Comparison of ENCODE assay signal across 1 cellular context in the genomic region with DNA sequence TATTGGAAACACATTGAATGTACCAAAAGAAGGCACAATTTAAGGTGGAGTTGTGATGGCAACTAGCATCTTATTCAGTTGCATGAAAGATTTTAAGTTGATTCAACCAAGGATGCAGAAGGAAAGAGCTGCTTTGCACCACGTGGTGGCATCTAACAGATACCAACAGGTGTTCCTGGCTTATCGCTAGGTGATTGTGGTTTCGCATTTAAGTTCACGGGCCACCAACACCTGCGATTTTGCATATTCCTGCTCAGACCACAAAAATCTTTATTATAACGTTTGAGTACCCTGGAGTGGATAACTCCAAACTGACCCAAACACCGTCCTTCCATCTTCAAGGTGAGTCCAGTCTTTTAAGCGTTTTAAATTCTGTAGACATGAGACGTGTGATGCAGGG.
TF ChIP-seq lines count a peak whose summit lies in the region.

No MANE protein-coding gene starts in this region.

TF ChIP-seq in GM12878, 131 proteins besides CTCF, POLR2A, EP300 and RAD21 (continued from another document):
- TF ChIP-seq, protein P1, sequence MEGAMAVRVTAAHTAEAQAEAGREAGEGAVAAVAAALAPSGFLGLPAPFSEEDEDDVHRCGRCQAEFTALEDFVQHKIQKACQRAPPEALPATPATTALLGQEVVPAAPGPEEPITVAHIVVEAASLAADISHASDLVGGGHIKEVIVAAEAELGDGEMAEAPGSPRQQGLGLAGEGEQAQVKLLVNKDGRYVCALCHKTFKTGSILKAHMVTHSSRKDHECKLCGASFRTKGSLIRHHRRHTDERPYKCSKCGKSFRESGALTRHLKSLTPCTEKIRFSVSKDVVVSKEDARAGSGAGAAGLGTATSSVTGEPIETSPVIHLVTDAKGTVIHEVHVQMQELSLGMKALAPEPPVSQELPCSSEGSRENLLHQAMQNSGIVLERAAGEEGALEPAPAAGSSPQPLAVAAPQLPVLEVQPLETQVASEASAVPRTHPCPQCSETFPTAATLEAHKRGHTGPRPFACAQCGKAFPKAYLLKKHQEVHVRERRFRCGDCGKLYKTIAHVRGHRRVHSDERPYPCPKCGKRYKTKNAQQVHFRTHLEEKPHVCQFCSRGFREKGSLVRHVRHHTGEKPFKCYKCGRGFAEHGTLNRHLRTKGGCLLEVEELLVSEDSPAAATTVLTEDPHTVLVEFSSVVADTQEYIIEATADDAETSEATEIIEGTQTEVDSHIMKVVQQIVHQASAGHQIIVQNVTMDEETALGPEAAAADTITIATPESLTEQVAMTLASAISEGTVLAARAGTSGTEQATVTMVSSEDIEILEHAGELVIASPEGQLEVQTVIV (IDR thresholded peaks at IDR 0.05; ENCODE audit: borderline replicate concordance, partially characterized antibody), result no peak
- TF ChIP-seq, protein P2, sequence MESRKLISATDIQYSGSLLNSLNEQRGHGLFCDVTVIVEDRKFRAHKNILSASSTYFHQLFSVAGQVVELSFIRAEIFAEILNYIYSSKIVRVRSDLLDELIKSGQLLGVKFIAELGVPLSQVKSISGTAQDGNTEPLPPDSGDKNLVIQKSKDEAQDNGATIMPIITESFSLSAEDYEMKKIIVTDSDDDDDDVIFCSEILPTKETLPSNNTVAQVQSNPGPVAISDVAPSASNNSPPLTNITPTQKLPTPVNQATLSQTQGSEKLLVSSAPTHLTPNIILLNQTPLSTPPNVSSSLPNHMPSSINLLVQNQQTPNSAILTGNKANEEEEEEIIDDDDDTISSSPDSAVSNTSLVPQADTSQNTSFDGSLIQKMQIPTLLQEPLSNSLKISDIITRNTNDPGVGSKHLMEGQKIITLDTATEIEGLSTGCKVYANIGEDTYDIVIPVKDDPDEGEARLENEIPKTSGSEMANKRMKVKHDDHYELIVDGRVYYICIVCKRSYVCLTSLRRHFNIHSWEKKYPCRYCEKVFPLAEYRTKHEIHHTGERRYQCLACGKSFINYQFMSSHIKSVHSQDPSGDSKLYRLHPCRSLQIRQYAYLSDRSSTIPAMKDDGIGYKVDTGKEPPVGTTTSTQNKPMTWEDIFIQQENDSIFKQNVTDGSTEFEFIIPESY (IDR thresholded peaks at IDR 0.05), result no peak
- no peak for TF ChIP-seq RCOR1 (conservative IDR thresholded peaks at IDR 0.05; ENCODE audit: low read depth, low read length)
- TF ChIP-seq SIN3A (IDR thresholded peaks at IDR 0.05; ENCODE audit: low read depth, low read length), result no peak
- TF ChIP-seq ZBED1 (IDR thresholded peaks at IDR 0.05; ENCODE audit: borderline replicate concordance), result no peak
- peak; percentile 90 for TF ChIP-seq TCF12 (IDR thresholded peaks at IDR 0.05; ENCODE audit: low read depth, low read length)
- TF ChIP-seq, protein P3, sequence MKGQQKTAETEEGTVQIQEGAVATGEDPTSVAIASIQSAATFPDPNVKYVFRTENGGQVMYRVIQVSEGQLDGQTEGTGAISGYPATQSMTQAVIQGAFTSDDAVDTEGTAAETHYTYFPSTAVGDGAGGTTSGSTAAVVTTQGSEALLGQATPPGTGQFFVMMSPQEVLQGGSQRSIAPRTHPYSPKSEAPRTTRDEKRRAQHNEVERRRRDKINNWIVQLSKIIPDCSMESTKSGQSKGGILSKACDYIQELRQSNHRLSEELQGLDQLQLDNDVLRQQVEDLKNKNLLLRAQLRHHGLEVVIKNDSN (IDR thresholded peaks at IDR 0.05; ENCODE audit: borderline replicate concordance, extremely low read length, insufficient read depth, low read depth, low read length), result peak; percentile 69
- TF ChIP-seq EZH2 (IDR thresholded peaks at IDR 0.05; ENCODE audit: borderline replicate concordance, control insufficient read depth, low read depth, low read length), result no peak
- 0 out of 2 replicates have a peak, but pooled peaks have one; percentile 24 for TF ChIP-seq NFIC (IDR thresholded peaks at IDR 0.05; ENCODE audit: low read depth, low read length)
- no peak for TF ChIP-seq NR2F1 (conservative IDR thresholded peaks at IDR 0.05)
TF ChIP-seq in GM12878: peak in this region for 10.
